ENCODE assay signal across 8 cellular contexts in genomic region chr18:79507076-79507545, GRCh38.
DNase-seq lines count a peak whose midpoint lies in the region; ATAC-seq and TF ChIP-seq lines count a peak whose summit lies in the region.

No MANE protein-coding gene starts in this region.

- H3K9me2 ChIP-seq in GM23248 (ENCODE audit: insufficient read depth), result no peaks in the 10 kb centered on the region

- peak overlapping the region; percentile 85 for H2AFZ ChIP-seq in GM23248

- peaks cover 58% of the 10 kb centered on the region for H3K4me1 Mint-ChIP-seq in activated T-cell treated with anti-CD3 and anti-CD28 coated beads, Interleukin-2, amount 50 U/mL, for 4 hours (ENCODE audit: low read depth)

- peak; percentile 76 for DNase-seq in AG08396 (ENCODE audit: low spot score)
- DNase-seq in GM23248, result peak; percentile 79
- DNase-seq in activated T-cell treated with anti-CD3 and anti-CD28 coated beads, Interleukin-2, amount 50 U/mL, for 4 hours, result no peak
- DNase-seq in germinal center (ENCODE audit: low spot score), result peak; percentile 48
- DNase-seq in omental fat pad (ENCODE audit: low spot score), result peak; percentile 21
- no peak for DNase-seq in iPS-NIHi11 (ENCODE audit: low spot score)
- DNase-seq in NCI-H2029 treated with DMSO at 0.1 percent for 48 hours (lab: John Stamatoyannopoulos, UW), result no peak

- in situ Hi-C loops in GM23248 (cut with MboI), result no loop called here

- H3K27me3 ChIP-seq in GM23248 (replicated peaks; ENCODE audit: insufficient read depth), result no peaks in the 10 kb centered on the region

- H3K9me3 Mint-ChIP-seq in activated T-cell treated with anti-CD3 and anti-CD28 coated beads, Interleukin-2, amount 50 U/mL, for 4 hours, result no peaks in the 10 kb centered on the region

- H3K27ac ChIP-seq in GM23248, result peak overlapping the region; percentile 82

- no peaks in the 10 kb centered on the region for H3K79me2 ChIP-seq in GM23248 (ENCODE audit: insufficient read depth)

- no peaks in the 10 kb centered on the region for H3K27me3 Mint-ChIP-seq in activated T-cell treated with anti-CD3 and anti-CD28 coated beads, Interleukin-2, amount 50 U/mL, for 4 hours (ENCODE audit: low read depth)

- peak; percentile 53 to 59 for ATAC-seq in activated T-cell treated with anti-CD3 and anti-CD28 coated beads, Interleukin-2, amount 50 U/mL, for 4 hours
- ATAC-seq in omental fat pad (ENCODE audit: low FRiP score) (peak; percentile 35), GM18511 (IDR thresholded peaks at IDR 0.05; ENCODE audit: unreplicated experiment) (no peak)

- TF ChIP-seq CTCF in omental fat pad (IDR thresholded peaks at IDR 0.05), result no peak

- 3 to 4% methylated on average over 22 to 23 of the region's 24 CpGs for WGBS in GM23248 (ENCODE audit: low coverage in 1 of 2, low lambda C conversion rate in 2 of 2, missing lambda C conversion rate in 2 of 2), 2 experiments

- H3K9me3 ChIP-seq in GM23248 (ENCODE audit: low read depth), result no peaks in the 10 kb centered on the region

- H3K36me3 Mint-ChIP-seq in activated T-cell treated with anti-CD3 and anti-CD28 coated beads, Interleukin-2, amount 50 U/mL, for 4 hours (ENCODE audit: insufficient read depth), result peaks cover 18% of the 10 kb centered on the region

- peak overlapping the region; percentile 62 for H3K4me3 Mint-ChIP-seq in activated T-cell treated with anti-CD3 and anti-CD28 coated beads, Interleukin-2, amount 50 U/mL, for 4 hours

- H3K4me1 ChIP-seq in GM23248 (ENCODE audit: insufficient read depth), result peaks cover 24% of the 10 kb centered on the region

- H3F3A ChIP-seq in GM23248 (ENCODE audit: insufficient read depth), result peaks cover 6% of the 10 kb centered on the region

- peak overlapping the region; percentile 84 for H3K9ac ChIP-seq in GM23248

- H3K4me3 ChIP-seq in GM23248, result peak overlapping the region; percentile 57

- H3K36me3 ChIP-seq in GM23248 (ENCODE audit: low read depth), result no peaks in the 10 kb centered on the region

- peak overlapping the region; percentile 72 for H3K4me2 ChIP-seq in GM23248 (ENCODE audit: unreplicated experiment)

- H4K20me1 ChIP-seq in GM23248 (ENCODE audit: insufficient read depth), result no peaks in the 10 kb centered on the region

Comparison
In these comparisons a context has a peak if more than half of its experiments do, and no peak if none do; other contexts are left out.
1. DNase-seq: peak in AG08396 (single experiment), GM23248 (single experiment), germinal center (single experiment) and omental fat pad (single experiment); none in activated T-cell treated with anti-CD3 and anti-CD28 coated beads, Interleukin-2, amount 50 U/mL, for 4 hours (single experiment), iPS-NIHi11 (single experiment) and NCI-H2029 treated with DMSO at 0.1 percent for 48 hours (single experiment).